ENCODE assay signal across 9 cellular contexts in genomic region chrX:68693481-68694410, GRCh38. TPM values are rescaled to one million over a fixed set of nuclear protein-coding genes. Genes with fewer than 3 reads are reported as not detected.
DNase-seq lines count a peak whose midpoint lies in the region; ATAC-seq, FAIRE-seq and TF ChIP-seq lines count a peak whose summit lies in the region.
"Had no signal": no experiment of that assay in that cellular context is flagged by ENCODE, and none has a peak within 500 bp of the region (broad histone marks: within the 10 kb centered on the region; RNA-seq: fewer than 3 reads in every experiment).

No MANE protein-coding gene starts in this region.

- H3K9me3 ChIP-seq in HAP-1: no peaks in the 10 kb centered on the region
- H3K9me3 ChIP-seq in SJCRH30 (replicated peaks): no peaks in the 10 kb centered on the region
- H3K9me3 ChIP-seq in duodenal mucosa (ENCODE audit: control insufficient read depth in 1 of 2, low read length in 2 of 2): no peaks in the 10 kb centered on the region
- H3K9me3 ChIP-seq in HepG2 (ENCODE audit: low read length): no peaks in the 10 kb centered on the region
- H3K9me3 ChIP-seq in Karpas-422 (ENCODE audit: low read length): no peaks in the 10 kb centered on the region

- TF ChIP-seq CTCF in HepG2 (CRISPR knock-in tag; IDR thresholded peaks at IDR 0.05): no peak

- in situ Hi-C loops in HAP-1 (cut with MboI; ENCODE audit: low sequenced_read_pairs): no loop called here
- in situ Hi-C loops in HepG2 (cut with HindIII; ENCODE audit: extremely low pct_ligation_motif_present, low pct_unique_long_range_greater_than_20kb): no loop called here

- no peak for FAIRE-seq in HepG2 (lab: Jason Lieb, UNC)

- H3K36me3 Mint-ChIP-seq in stimulated activated memory B cell treated with anti-CD40 and anti-IgM and Interleukin-4, amounts not matched to agents 10 μg/mL and 1 μg/mL and 100 μg/mL, for 72 hours: no peaks in the 10 kb centered on the region

- intact Hi-C loops in HepG2 (cut with micrococcal nuclease; ENCODE audit: unreplicated experiment): no loop called here

- no peak for TF ChIP-seq POLR2A in HepG2 (IDR thresholded peaks at IDR 0.05; ENCODE audit: insufficient read depth in 1 of 2, low read depth in 2 of 2, low read length in 2 of 2)

- H3K4me3 ChIP-seq in HAP-1 (peak overlapping the region; percentile 59), SJCRH30 (peak overlapping the region; percentile 91), duodenal mucosa (ENCODE audit: low read depth in 1 of 2, low read length in 2 of 2) (peak overlapping the region; percentile 50 to 62), HepG2 (replicated peaks in 1 of 3; ENCODE audit: insufficient read depth in 1 of 3, low read depth in 2 of 3, low read length in 3 of 3) (peak overlapping the region; percentile 21 to 64 (median 50); a peak in 5 of 6 replicates), Karpas-422 (ENCODE audit: low read length) (no peak overlapping the region)

- WGBS in HepG2 (ENCODE audit: low lambda C conversion rate): no CpG with 5 or more reads among the region's 81 CpGs

- H3K9me3 Mint-ChIP-seq in stimulated activated memory B cell treated with anti-CD40 and anti-IgM and Interleukin-4, amounts not matched to agents 10 μg/mL and 1 μg/mL and 100 μg/mL, for 72 hours: no peaks in the 10 kb centered on the region

- H3K4me3 Mint-ChIP-seq in stimulated activated memory B cell treated with anti-CD40 and anti-IgM and Interleukin-4, amounts not matched to agents 10 μg/mL and 1 μg/mL and 100 μg/mL, for 72 hours: peak overlapping the region; percentile 63

- H3K27ac ChIP-seq in SJCRH30 (peak overlapping the region; percentile 97), duodenal mucosa (ENCODE audit: low read depth, low read length) (peak overlapping the region; percentile 42), HepG2 (ENCODE audit: extremely low read length, insufficient read depth, low read length) (no peak overlapping the region), Karpas-422 (ENCODE audit: low read length) (no peak overlapping the region)
- H3K27ac ChIP-seq: KMS-11 had no signal

- peak overlapping the region in 1 of 2 donors; percentile 48 for H3K9ac ChIP-seq in duodenal mucosa (ENCODE audit: low read depth in 1 of 2, low read length in 2 of 2)
- peak overlapping the region; percentile 29; the same call in 1 of the 2 replicates for H3K9ac ChIP-seq in HepG2 (ENCODE audit: insufficient read depth, low read depth, low read length)
- H3K9ac ChIP-seq in Karpas-422 (ENCODE audit: low read length): no peak overlapping the region
- H3K9ac ChIP-seq: KMS-11 had no signal

- peak overlapping the region; percentile 61 for H3K4me2 ChIP-seq in HepG2 (ENCODE audit: low read depth, low read length)
- H3K4me2 ChIP-seq in Karpas-422 (ENCODE audit: low read depth, low read length, poor library complexity, severe bottlenecking): no peak overlapping the region
- H3K4me2 ChIP-seq: KMS-11 had no signal

- H3K4me1 Mint-ChIP-seq in stimulated activated memory B cell treated with anti-CD40 and anti-IgM and Interleukin-4, amounts not matched to agents 10 μg/mL and 1 μg/mL and 100 μg/mL, for 72 hours: peaks cover 4% of the 10 kb centered on the region

- H3K27me3 ChIP-seq in HAP-1 (ENCODE audit: low read depth) (no peaks in the 10 kb centered on the region), SJCRH30 (no peaks in the 10 kb centered on the region), duodenal mucosa (ENCODE audit: control insufficient read depth in 1 of 2, insufficient read depth in 2 of 2, low read length in 2 of 2) (no peaks in the 10 kb centered on the region), HepG2 (ENCODE audit: control insufficient read depth in 1 of 2, insufficient read depth in 2 of 2, low read length in 2 of 2) (peaks cover 0 to 7% of the 10 kb centered on the region in 2 experiments; a peak in 1 of 5 replicates), Karpas-422 (ENCODE audit: low read length) (no peaks in the 10 kb centered on the region)

- no TSS peak for BruUV-seq in HepG2 (replicated peaks; lab: Mats Ljungman, UMichigan)

- CTCF ChIA-PET in HepG2 (lab: Yijun Ruan, JAX; ENCODE audit: low intra/inter-chr PET ratio, low total read pairs): no interaction called here

- no peaks in the 10 kb centered on the region for H3K9me2 ChIP-seq in Karpas-422 (replicated peaks; ENCODE audit: insufficient read depth, low read length)

- no peaks in the 10 kb centered on the region for H4K20me1 ChIP-seq in HepG2 (ENCODE audit: insufficient read depth, low read length)
- H4K20me1 ChIP-seq in Karpas-422 (ENCODE audit: insufficient read depth, low read depth, low read length): no peaks in the 10 kb centered on the region

- H3K27me3 Mint-ChIP-seq in stimulated activated memory B cell treated with anti-CD40 and anti-IgM and Interleukin-4, amounts not matched to agents 10 μg/mL and 1 μg/mL and 100 μg/mL, for 72 hours: peaks cover 14% of the 10 kb centered on the region

- 0 out of 2 replicates have a peak, but pooled peaks cover 3% of the 10 kb centered on the region for H3K4me1 ChIP-seq in HAP-1
- H3K4me1 ChIP-seq in SJCRH30: peaks cover 13% of the 10 kb centered on the region
- H3K4me1 ChIP-seq in duodenal mucosa (ENCODE audit: control insufficient read depth in 1 of 2, insufficient read depth in 2 of 2, low read length in 2 of 2): no peaks in the 10 kb centered on the region
- peaks cover 45% of the 10 kb centered on the region for H3K4me1 ChIP-seq in HepG2 (ENCODE audit: insufficient read depth, low read length)
- no peaks in the 10 kb centered on the region for H3K4me1 ChIP-seq in Karpas-422 (ENCODE audit: low read length)

- POLR2A ChIA-PET in HepG2 (lab: Yijun Ruan, JAX): no interaction called here

- H3K27ac Mint-ChIP-seq in stimulated activated memory B cell treated with anti-CD40 and anti-IgM and Interleukin-4, amounts not matched to agents 10 μg/mL and 1 μg/mL and 100 μg/mL, for 72 hours: no peak overlapping the region

- TF ChIP-seq EP300 in HepG2 (IDR thresholded peaks at IDR 0.05; ENCODE audit: low read depth in 2 of 2, low read length in 2 of 2) (no peak), HepG2 (CRISPR knock-in tag; IDR thresholded peaks at IDR 0.05; ENCODE audit: borderline replicate concordance) (no peak)

- H2AFZ ChIP-seq in HepG2 (ENCODE audit: low read length) (no peak overlapping the region), Karpas-422 (ENCODE audit: low read length) (no peak overlapping the region)

- H3K36me3 ChIP-seq in HAP-1 (replicated peaks): no peaks in the 10 kb centered on the region
- no peaks in the 10 kb centered on the region for H3K36me3 ChIP-seq in SJCRH30
- no peaks in the 10 kb centered on the region for H3K36me3 ChIP-seq in duodenal mucosa (ENCODE audit: control insufficient read depth in 1 of 2, insufficient read depth in 2 of 2, low read length in 2 of 2)
- no peaks in the 10 kb centered on the region for H3K36me3 ChIP-seq in HepG2 (replicated peaks in 1 of 2; ENCODE audit: control insufficient read depth in 1 of 2, insufficient read depth in 2 of 2, low read length in 2 of 2)
- no peaks in the 10 kb centered on the region for H3K36me3 ChIP-seq in Karpas-422 (ENCODE audit: insufficient read depth, low read length)

- ATAC-seq in HepG2: peak; percentile 74
- no peak for ATAC-seq in stimulated activated memory B cell treated with anti-CD40 and anti-IgM and Interleukin-4, amounts not matched to agents 10 μg/mL and 1 μg/mL and 100 μg/mL, for 72 hours

- DNase-seq in D341Med (ENCODE audit: low spot score): peak; percentile 21
- peak; percentile 87 to 97 for DNase-seq in HAP-1 (ENCODE audit: low spot score in 2 of 2)
- peak; percentile 95 to 96 for DNase-seq in SJCRH30
- no peak for DNase-seq in HepG2 (ENCODE audit: low spot score)
- DNase-seq in NCI-H2107 treated with DMSO at 0.1 percent for 48 hours (lab: John Stamatoyannopoulos, UW; ENCODE audit: unreplicated experiment): no peak
- DNase-seq in Karpas-422: no peak

- TF ChIP-seq RAD21 in HepG2 (CRISPR knock-in tag; IDR thresholded peaks at IDR 0.05): no peak

- H3K79me2 ChIP-seq in HepG2 (ENCODE audit: insufficient read depth, low read length): no peaks in the 10 kb centered on the region
- no peaks in the 10 kb centered on the region for H3K79me2 ChIP-seq in Karpas-422 (ENCODE audit: low read length)

TF ChIP-seq in HepG2, 621 proteins besides CTCF, POLR2A, EP300 and RAD21 (continues in another document):
- TF ChIP-seq XRCC5 (optimal IDR thresholded peaks at IDR 0.05; ENCODE audit: low read length) (peak; percentile 18), GTF3A (CRISPR knock-in tag; conservative IDR thresholded peaks at IDR 0.05) (no peak), HNRNPL (IDR thresholded peaks at IDR 0.05; ENCODE audit: low read depth, low read length) (0 out of 2 replicates have a peak, but pooled peaks have one; percentile 29)

RNA-seq across cellular contexts. Expression of gene STARD8, which starts 46.3 kb away (rescaled TPM):
- total RNA-seq in SJCRH30 (2014; rRNA removed; shearing (Covaris generic)): 9.2 and 9.7 TPM in 2 replicates
- 0.02 TPM in 1 of 2 replicates, not detected in the other for total RNA-seq in HepG2 (2016; rRNA removed; fragmentation: Illumina TruSeq; extraction: Trizol)
- total RNA-seq in HepG2 (2016; cell fraction: cytosol; rRNA removed; fragmentation: Illumina TruSeq; extraction: Trizol; ENCODE audit: low read depth): not detected in 2 replicates
- total RNA-seq in HepG2 (2016; cell fraction: insoluble cytoplasmic fraction; rRNA removed; fragmentation: Illumina TruSeq; extraction: Trizol): not detected in 2 replicates
- total RNA-seq in HepG2 (2016; cell fraction: membrane; rRNA removed; fragmentation: Illumina TruSeq; extraction: Trizol): not detected in 2 replicates
- not detected in 2 replicates for total RNA-seq in HepG2 (2016; cell fraction: nucleus; rRNA removed; fragmentation: Illumina TruSeq; extraction: Trizol)
- polyA plus RNA-seq in HepG2 (2011; rRNA removed): 0.09 and 0.10 TPM in 2 replicates
- 0.03 and 0.15 TPM in 2 replicates for polyA plus RNA-seq in HepG2 (2011; cell fraction: cytosol; rRNA removed)
- polyA plus RNA-seq in HepG2 (2011; cell fraction: nucleus; rRNA removed): 0.23 and 0.26 TPM in 2 replicates
- polyA plus RNA-seq in HepG2 (2012): 0.03 and 0.05 TPM in 2 replicates
- not detected in 2 replicates for polyA plus RNA-seq in HepG2 (2016; cell fraction: cytosol; fragmentation: Illumina TruSeq; extraction: Trizol; ENCODE audit: low read depth)
- not detected in 2 replicates for polyA plus RNA-seq in HepG2 (2016; cell fraction: insoluble cytoplasmic fraction; fragmentation: Illumina TruSeq; extraction: Trizol; ENCODE audit: low read depth)
- not detected in 2 replicates for polyA plus RNA-seq in HepG2 (2016; cell fraction: membrane; fragmentation: Illumina TruSeq; extraction: Trizol; ENCODE audit: low read depth)
- not detected in 2 replicates for polyA plus RNA-seq in HepG2 (2016; cell fraction: nucleus; fragmentation: Illumina TruSeq; extraction: Trizol; ENCODE audit: insufficient read depth, low read depth)
- 0.22 and 4.6 TPM in 2 replicates for polyA minus RNA-seq in HepG2 (2011; rRNA and poly(A)+ RNA removed; ENCODE audit: low replicate concordance)
- not detected in 2 replicates for polyA minus RNA-seq in HepG2 (2011; cell fraction: cytosol; rRNA and poly(A)+ RNA removed)
- 0.12 and 0.13 TPM in 2 replicates for polyA minus RNA-seq in HepG2 (2011; cell fraction: nucleus; rRNA and poly(A)+ RNA removed)
- 0.36 TPM in 1 of 2 replicates, not detected in the other for total RNA-seq in Karpas-422 (2014; rRNA removed; shearing (Covaris generic); ENCODE audit: low replicate concordance)

Comparison
In these comparisons a context has a peak if more than half of its experiments do, and no peak if none do; other contexts are left out.
1. DNase-seq: peak in D341Med (single experiment), HAP-1 (2 of 2) and SJCRH30 (2 of 2); none in HepG2 (single experiment), NCI-H2107 treated with DMSO at 0.1 percent for 48 hours (single experiment) and Karpas-422 (single experiment).
2. H3K27ac ChIP-seq: peak in SJCRH30 (single experiment) and duodenal mucosa (single experiment); none in HepG2 (single experiment) and Karpas-422 (single experiment).